In genomic region chr20:62707281-62707941, GRCh38 we compare ENCODE assay signal across 18 cellular contexts. TPM values are rescaled to one million over a fixed set of nuclear protein-coding genes. Genes with fewer than 3 reads are reported as not detected.
DNase-seq lines count a peak whose midpoint lies in the region; ATAC-seq and TF ChIP-seq lines count a peak whose summit lies in the region.
"Had no signal": no experiment of that assay in that cellular context is flagged by ENCODE, and none has a peak within 500 bp of the region (broad histone marks: within the 10 kb centered on the region; RNA-seq: fewer than 3 reads in every experiment).

No MANE protein-coding gene starts in this region.

- no peak for ATAC-seq in HG03354 (IDR thresholded peaks at IDR 0.05; ENCODE audit: poor library complexity, severe bottlenecking, unreplicated experiment)

- no peak overlapping the region for H3K9ac ChIP-seq in BLaER1
- H3K9ac ChIP-seq in colonic mucosa (ENCODE audit: low read depth in 2 of 2, low read length in 2 of 2): no peak overlapping the region

- H4K20me1 ChIP-seq in BLaER1: peaks cover 14% of the 10 kb centered on the region; the same call in 1 of the 2 replicates

- H3K27me3 Mint-ChIP-seq in glutamatergic neuron (ENCODE audit: unreplicated experiment): peaks cover 10% of the 10 kb centered on the region

- DNase-seq in RPMI8226 (peak; percentile 41), glutamatergic neuron (peak; percentile 37), activated T-cell treated with anti-CD3 and anti-CD28 coated beads for 4 hours (no peak), colonic mucosa (no peak)
- DNase-seq: activated CD4-positive, alpha-beta memory T cell treated with anti-CD3 and anti-CD28 coated beads, Interleukin-2, amount 10 ng/mL, durations not matched to agents 7 days and 5 days; activated gamma-delta T cell; HCEC 1CT; head of caudate nucleus; IMR-90; mesenchymal stem cell; NCI-H2107; nucleus accumbens; stimulated activated CD4-positive, alpha-beta T cell treated with anti-CD3 and anti-CD28 coated beads, Interleukin-2, amount 100 ng/mL, for 48 hours had no signal

- H3K4me1 ChIP-seq in BLaER1 (peaks cover 78% of the 10 kb centered on the region), HEK293 (ENCODE audit: control insufficient read depth, insufficient read depth, low read length) (peaks cover 16% of the 10 kb centered on the region), colonic mucosa (no peaks in the 10 kb centered on the region)

- TF ChIP-seq CTCF in HEK293 (tag by site-specific recombination; IDR thresholded peaks at IDR 0.05) (no peak), glutamatergic neuron (IDR thresholded peaks at IDR 0.05; ENCODE audit: partially characterized antibody, unreplicated experiment) (no peak), colonic mucosa (IDR thresholded peaks at IDR 0.05) (no peak)

- CTCF ChIA-PET in HEK293 (lab: Yijun Ruan, JAX): interaction anchor here (0.6 kb wide), 1 partner anchor 32 kb away, joined by 3 read pairs; no protein-coding TSS in a partner anchor

- peaks cover 13% of the 10 kb centered on the region for H3K4me1 Mint-ChIP-seq in glutamatergic neuron (ENCODE audit: low read depth, unreplicated experiment)

- intact Hi-C loops in colonic mucosa (cut with DNase I): no loop called here

- no peaks in the 10 kb centered on the region for H3K36me3 Mint-ChIP-seq in glutamatergic neuron (ENCODE audit: unreplicated experiment)

- H3K36me3 ChIP-seq in BLaER1: no peaks in the 10 kb centered on the region
- H3K36me3 ChIP-seq in HEK293 (ENCODE audit: control insufficient read depth in 2 of 2, insufficient read depth in 1 of 2, low read length in 2 of 2): no peaks in the 10 kb centered on the region
- H3K36me3 ChIP-seq in colonic mucosa: no peaks in the 10 kb centered on the region

- POLR2A ChIA-PET in HEK293 (lab: Yijun Ruan, JAX): no interaction called here

- no peak overlapping the region for H3K27ac ChIP-seq in BLaER1
- H3K27ac ChIP-seq in HEK293 (ENCODE audit: extremely low read depth, low read depth, low read length): no peak overlapping the region
- H3K27ac ChIP-seq in colonic mucosa: no peak overlapping the region

- peak overlapping the region; percentile 43 for H3K27ac Mint-ChIP-seq in glutamatergic neuron (ENCODE audit: unreplicated experiment)
- H3K27ac Mint-ChIP-seq: activated CD4-positive, alpha-beta memory T cell treated with anti-CD3 and anti-CD28 coated beads, Interleukin-2, amount 10 ng/mL, durations not matched to agents 7 days and 5 days had no signal

- H3K27me3 ChIP-seq in BLaER1: peaks cover 50% of the 10 kb centered on the region
- peaks cover 33% of the 10 kb centered on the region for H3K27me3 ChIP-seq in colonic mucosa

- peak overlapping the region; percentile 94 for H3K4me2 ChIP-seq in BLaER1

- peak overlapping the region; percentile 66 for H3K4me3 ChIP-seq in BLaER1
- no peak overlapping the region for H3K4me3 ChIP-seq in HEK293 (ENCODE audit: low read depth, low read length)
- no peak overlapping the region for H3K4me3 ChIP-seq in colonic mucosa

- H3K9me3 ChIP-seq in BLaER1 (no peaks in the 10 kb centered on the region), HEK293 (ENCODE audit: control insufficient read depth, insufficient read depth, low read depth, low read length) (no peaks in the 10 kb centered on the region), colonic mucosa (no peaks in the 10 kb centered on the region)

- H3K4me3 Mint-ChIP-seq in glutamatergic neuron (ENCODE audit: unreplicated experiment): no peak overlapping the region
- H3K4me3 Mint-ChIP-seq: activated CD4-positive, alpha-beta memory T cell treated with anti-CD3 and anti-CD28 coated beads, Interleukin-2, amount 10 ng/mL, durations not matched to agents 7 days and 5 days had no signal

- H3K9me3 Mint-ChIP-seq in glutamatergic neuron (ENCODE audit: unreplicated experiment): peaks cover 3% of the 10 kb centered on the region
- H3K9me3 Mint-ChIP-seq: activated CD4-positive, alpha-beta memory T cell treated with anti-CD3 and anti-CD28 coated beads, Interleukin-2, amount 10 ng/mL, durations not matched to agents 7 days and 5 days had no signal

TF ChIP-seq in HEK293, 187 proteins besides CTCF, POLR2A, EP300 and RAD21:
- TF ChIP-seq ZIC2 (tag by site-specific recombination; IDR thresholded peaks at IDR 0.05) (peak; percentile 61; the same call in 1 of the 2 replicates), ZBTB7A (tag by site-specific recombination; IDR thresholded peaks at IDR 0.05; ENCODE audit: low read depth) (no peak), KLF1 (tag by site-specific recombination; IDR thresholded peaks at IDR 0.05) (peak; percentile 44; the same call in 1 of the 2 replicates)
- TF ChIP-seq, protein P1, sequence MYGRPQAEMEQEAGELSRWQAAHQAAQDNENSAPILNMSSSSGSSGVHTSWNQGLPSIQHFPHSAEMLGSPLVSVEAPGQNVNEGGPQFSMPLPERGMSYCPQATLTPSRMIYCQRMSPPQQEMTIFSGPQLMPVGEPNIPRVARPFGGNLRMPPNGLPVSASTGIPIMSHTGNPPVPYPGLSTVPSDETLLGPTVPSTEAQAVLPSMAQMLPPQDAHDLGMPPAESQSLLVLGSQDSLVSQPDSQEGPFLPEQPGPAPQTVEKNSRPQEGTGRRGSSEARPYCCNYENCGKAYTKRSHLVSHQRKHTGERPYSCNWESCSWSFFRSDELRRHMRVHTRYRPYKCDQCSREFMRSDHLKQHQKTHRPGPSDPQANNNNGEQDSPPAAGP (tag by site-specific recombination; IDR thresholded peaks at IDR 0.05): peak; percentile 42
TF ChIP-seq in HEK293: peak in this region for 3.

RNA-seq across cellular contexts. Expression of gene NTSR1, which starts 1.2 kb away (rescaled TPM):
- 4.0 TPM for total RNA-seq in glutamatergic neuron (ENCODE audit: unreplicated experiment)
- total RNA-seq in colonic mucosa: 1 to 10 TPM in 1 of 2 donors, under 1 TPM in 1; 0.05 to 2.9 TPM
- total RNA-seq: activated CD4-positive, alpha-beta memory T cell treated with anti-CD3 and anti-CD28 coated beads, Interleukin-2, amount 10 ng/mL, durations not matched to agents 7 days and 5 days; epithelial cell of proximal tubule; renal cortical epithelial cell had no signal

Comparison
In these comparisons a context has a peak if more than half of its experiments do, and no peak if none do; other contexts are left out.
1. DNase-seq: peak in RPMI8226 (single experiment) and glutamatergic neuron (single experiment); none in activated T-cell treated with anti-CD3 and anti-CD28 coated beads for 4 hours (single experiment) and colonic mucosa (single experiment).